19 cellular contexts compared by ENCODE assay signal in the genomic region with DNA sequence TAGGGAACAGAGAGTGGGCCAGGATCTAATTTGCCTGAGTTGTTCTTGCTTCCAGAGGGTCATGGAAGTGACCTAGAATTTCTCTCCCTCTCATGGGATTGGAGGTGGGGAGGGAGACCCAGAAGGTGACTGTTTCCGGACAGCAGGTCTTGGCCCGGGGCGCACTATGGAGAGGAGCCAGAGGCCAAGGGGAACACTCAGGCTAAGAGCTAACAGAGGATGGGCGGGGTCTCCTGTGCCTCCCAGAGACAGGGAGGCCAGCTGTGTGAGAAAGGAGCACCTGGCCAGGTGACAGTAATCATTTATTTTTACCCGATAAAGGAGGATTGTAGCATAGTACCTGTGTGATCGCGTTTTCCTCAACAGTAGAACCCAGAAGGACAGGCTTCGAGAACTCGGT.
"Had no signal": no experiment of that assay in that cellular context is flagged by ENCODE, and none has a peak within 500 bp of the region (broad histone marks: within the 10 kb centered on the region; RNA-seq: fewer than 3 reads in every experiment).

No MANE protein-coding gene starts in this region.

- H3K4me1 Mint-ChIP-seq: endodermal cell, natural killer cell had no signal

- ATAC-seq: activated naive CD4-positive, alpha-beta T cell treated with anti-CD3 and anti-CD28 coated beads, Interleukin-2, amount 50 U/mL, for 72 hours; natural killer cell; psoas muscle had no signal

- H3K9me3 ChIP-seq: psoas muscle, sigmoid colon, stomach, thoracic aorta had no signal

- H3K27ac Mint-ChIP-seq: activated naive CD4-positive, alpha-beta T cell treated with anti-CD3 and anti-CD28 coated beads, Interleukin-2, amount 50 U/mL, for 72 hours; endodermal cell; natural killer cell had no signal

- H3K27ac ChIP-seq: brain microvascular endothelial cell, psoas muscle, sigmoid colon, stomach, thoracic aorta, WERI-Rb-1 had no signal

- H3K4me1 ChIP-seq: psoas muscle, sigmoid colon, stomach had no signal

- H3K9me3 Mint-ChIP-seq: endodermal cell, natural killer cell had no signal

- H3K4me3 Mint-ChIP-seq: endodermal cell, natural killer cell had no signal

- H3K4me3 ChIP-seq: psoas muscle, sigmoid colon, stomach, thoracic aorta had no signal

- H3K36me3 Mint-ChIP-seq: activated naive CD4-positive, alpha-beta T cell treated with anti-CD3 and anti-CD28 coated beads, Interleukin-2, amount 50 U/mL, for 72 hours; natural killer cell had no signal

- DNase-seq: activated CD4-positive, alpha-beta T cell treated with anti-CD3 and anti-CD28 coated beads for 48 hours; activated CD8-positive, alpha-beta memory T cell treated with anti-CD3 and anti-CD28 coated beads for 24 hours; amniotic stem cell; brain microvascular endothelial cell; endodermal cell; erythroblast; hypothalamus; kidney glomerular epithelial cell; mammary epithelial cell; natural killer cell; occipital lobe; psoas muscle; sigmoid colon; stimulated activated CD4-positive, alpha-beta T cell treated with anti-CD3 and anti-CD28 coated beads, Interleukin-2, amount 100 ng/mL, for 48 hours; stomach; T-helper 1 cell; WERI-Rb-1 had no signal

- H3K27me3 ChIP-seq: brain microvascular endothelial cell, sigmoid colon, stomach had no signal

- H3K36me3 ChIP-seq: brain microvascular endothelial cell, sigmoid colon, stomach, thoracic aorta, WERI-Rb-1 had no signal
